In the genomic region with DNA sequence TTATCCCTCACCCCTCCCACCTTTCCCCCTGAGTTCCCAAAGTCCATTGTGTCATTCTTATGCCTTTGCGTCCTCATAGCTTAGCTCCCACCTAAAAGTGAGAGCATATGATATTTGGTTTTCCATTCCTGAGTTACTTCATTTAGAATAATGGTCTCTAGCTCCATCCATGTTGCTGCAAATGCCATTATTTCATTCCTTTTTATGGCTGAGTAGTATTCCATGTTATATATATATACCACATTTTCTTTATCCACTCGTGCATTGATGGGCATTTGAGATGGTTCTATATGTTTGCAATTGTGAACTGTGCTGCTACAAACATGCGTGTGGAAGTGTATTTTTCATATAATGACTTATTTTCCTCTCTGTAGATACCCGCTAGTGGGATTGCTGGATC, we compare ENCODE assay signal across 13 cellular contexts. TPM values are rescaled to one million over a fixed set of nuclear protein-coding genes. Genes with fewer than 3 reads are reported as not detected.
"Had no signal": no experiment of that assay in that cellular context is flagged by ENCODE, and none has a peak within 500 bp of the region (broad histone marks: within the 10 kb centered on the region; RNA-seq: fewer than 3 reads in every experiment).

No MANE protein-coding gene starts in this region.

RNA-seq across cellular contexts. Expression of a gene that starts 26.1 kb away (rescaled TPM):
- total RNA-seq: colonic mucosa, esophagus mucosa, esophagus squamous epithelium, glomerular endothelial cell, kidney epithelial cell, left lung, lower leg skin, mesenteric fat pad, mesothelial cell of epicardium, mucosa of descending colon, myocyte had no signal

RNA-seq across cellular contexts. Expression of a gene that starts 39.9 kb away (rescaled TPM):
- total RNA-seq: dermis microvascular lymphatic vessel endothelial cell, glomerular endothelial cell, kidney epithelial cell, lung microvascular endothelial cell had no signal

RNA-seq across cellular contexts. Expression of a gene that starts 43.9 kb away (rescaled TPM):
- total RNA-seq: dermis microvascular lymphatic vessel endothelial cell, esophagus squamous epithelium, glomerular endothelial cell, kidney epithelial cell, lung microvascular endothelial cell had no signal
